Comparison of ENCODE assay signal across 16 cellular contexts in the genomic region with DNA sequence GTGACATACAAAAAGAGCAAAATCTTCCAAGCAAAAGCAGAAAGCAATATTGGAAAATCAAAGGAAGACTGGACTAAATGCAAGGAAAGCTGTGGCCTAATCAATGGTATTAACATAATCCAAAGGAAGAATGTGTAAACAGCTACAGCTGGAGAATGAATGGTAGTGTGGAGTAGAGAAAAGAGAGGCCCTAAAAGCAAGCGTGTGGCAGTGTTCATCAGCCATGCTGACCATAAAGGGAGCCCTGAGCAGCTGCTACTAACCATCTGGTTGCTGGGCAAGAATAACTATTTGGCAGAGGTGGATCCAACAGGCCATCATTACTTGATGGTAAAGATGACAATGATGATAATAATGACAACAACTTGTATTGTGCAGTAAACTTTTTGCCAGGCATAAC.
A peak's percentile ranks its signal among the peaks of the same experiment; 100 is the strongest.
DNase-seq lines count a peak whose midpoint lies in the region; ATAC-seq and TF ChIP-seq lines count a peak whose summit lies in the region.
"Had no signal": no experiment of that assay in that cellular context is flagged by ENCODE, and none has a peak within 500 bp of the region (broad histone marks: within the 10 kb centered on the region; RNA-seq: fewer than 3 reads in every experiment).

No MANE protein-coding gene starts in this region.

- H3K9me3 ChIP-seq in skeletal muscle satellite cell (replicated peaks; ENCODE audit: low read length): no peaks in the 10 kb centered on the region
- H3K9me3 ChIP-seq: upper lobe of left lung had no signal

- TF ChIP-seq CTCF in chondrocyte (IDR thresholded peaks at IDR 0.05): no peak

- H3K27ac Mint-ChIP-seq in chondrocyte (ENCODE audit: unreplicated experiment): peak overlapping the region; percentile 86
- no peak overlapping the region for H3K27ac Mint-ChIP-seq in natural killer cell treated with Interleukin-12 subunit alpha and Interleukin-12 subunit beta and Interleukin-15 and Interleukin-18, amount 100 ng/mL, for 72 hours
- H3K27ac Mint-ChIP-seq: CD4-positive, alpha-beta memory T cell; mesothelial cell of epicardium; stimulated activated naive B cell treated with anti-CD40 and anti-IgM and Interleukin-4, amounts not matched to agents 10 μg/mL and 1 μg/mL and 100 μg/mL, for 72 hours had no signal

- no peak overlapping the region for H3K4me3 Mint-ChIP-seq in chondrocyte (ENCODE audit: unreplicated experiment)
- no peak overlapping the region for H3K4me3 Mint-ChIP-seq in natural killer cell treated with Interleukin-12 subunit alpha and Interleukin-12 subunit beta and Interleukin-15 and Interleukin-18, amount 100 ng/mL, for 72 hours
- H3K4me3 Mint-ChIP-seq: CD4-positive, alpha-beta memory T cell; mesothelial cell of epicardium; stimulated activated naive B cell treated with anti-CD40 and anti-IgM and Interleukin-4, amounts not matched to agents 10 μg/mL and 1 μg/mL and 100 μg/mL, for 72 hours had no signal

- no peaks in the 10 kb centered on the region for H3K27me3 ChIP-seq in skeletal muscle satellite cell (ENCODE audit: control insufficient read depth, insufficient read depth, low read length)
- H3K27me3 ChIP-seq: upper lobe of left lung had no signal

- H3K27me3 Mint-ChIP-seq in chondrocyte (ENCODE audit: low read depth): no peaks in the 10 kb centered on the region
- H3K27me3 Mint-ChIP-seq in natural killer cell treated with Interleukin-12 subunit alpha and Interleukin-12 subunit beta and Interleukin-15 and Interleukin-18, amount 100 ng/mL, for 72 hours: no peaks in the 10 kb centered on the region
- H3K27me3 Mint-ChIP-seq: CD4-positive, alpha-beta memory T cell; stimulated activated naive B cell treated with anti-CD40 and anti-IgM and Interleukin-4, amounts not matched to agents 10 μg/mL and 1 μg/mL and 100 μg/mL, for 72 hours had no signal

- peaks cover 71% of the 10 kb centered on the region for H3K4me1 ChIP-seq in skeletal muscle satellite cell (ENCODE audit: control insufficient read depth, insufficient read depth, low read length)

- H3K36me3 ChIP-seq in skeletal muscle satellite cell (ENCODE audit: insufficient read depth, low read length): peaks cover 4% of the 10 kb centered on the region
- H3K36me3 ChIP-seq: upper lobe of left lung had no signal

- ATAC-seq in natural killer cell treated with Interleukin-12 subunit alpha and Interleukin-12 subunit beta and Interleukin-15 and Interleukin-18, amount 100 ng/mL, for 72 hours: no peak
- ATAC-seq in HG03457 (IDR thresholded peaks at IDR 0.05; ENCODE audit: unreplicated experiment): no peak
- ATAC-seq in GM19351 (IDR thresholded peaks at IDR 0.05; ENCODE audit: unreplicated experiment): no peak
- ATAC-seq: stimulated activated naive B cell treated with anti-CD40 and anti-IgM and Interleukin-4, amounts not matched to agents 10 μg/mL and 1 μg/mL and 100 μg/mL, for 72 hours had no signal

- peak overlapping the region; percentile 11 for H3K4me2 ChIP-seq in skeletal muscle satellite cell (ENCODE audit: low read length)

- no peak overlapping the region for H3K9ac ChIP-seq in skeletal muscle satellite cell (ENCODE audit: low read depth, low read length)

- H3K9me3 Mint-ChIP-seq in chondrocyte (ENCODE audit: low read depth): no peaks in the 10 kb centered on the region
- H3K9me3 Mint-ChIP-seq in natural killer cell treated with Interleukin-12 subunit alpha and Interleukin-12 subunit beta and Interleukin-15 and Interleukin-18, amount 100 ng/mL, for 72 hours: no peaks in the 10 kb centered on the region
- H3K9me3 Mint-ChIP-seq: CD4-positive, alpha-beta memory T cell; mesothelial cell of epicardium; stimulated activated naive B cell treated with anti-CD40 and anti-IgM and Interleukin-4, amounts not matched to agents 10 μg/mL and 1 μg/mL and 100 μg/mL, for 72 hours had no signal

- DNase-seq in NCI-H748 (lab: John Stamatoyannopoulos, UW; ENCODE audit: unreplicated experiment) (peak; percentile 13), NCI-H748 treated with DMSO at 0.1 percent for 48 hours (lab: John Stamatoyannopoulos, UW) (no peak), NCI-H446 treated with DMSO at 0.1 percent for 48 hours (lab: John Stamatoyannopoulos, UW) (peak; percentile 71), chondrocyte (ENCODE audit: low spot score) (no peak)
- no peak for DNase-seq in natural killer cell treated with Interleukin-12 subunit alpha and Interleukin-12 subunit beta and Interleukin-15 and Interleukin-18, amount 100 ng/mL, for 72 hours (ENCODE audit: low spot score)
- DNase-seq: activated effector memory CD4-positive, alpha-beta T cell treated with Interleukin-2 at 50 U/mL for 16 hours; CD4-positive, alpha-beta memory T cell; occipital lobe; OCI-M1; small intestine; stimulated activated naive B cell treated with anti-CD40 and anti-IgM and Interleukin-4, amounts not matched to agents 10 μg/mL and 1 μg/mL and 100 μg/mL, for 72 hours; upper lobe of left lung had no signal

- H3K4me1 Mint-ChIP-seq in chondrocyte (ENCODE audit: low read depth): peaks cover 70% of the 10 kb centered on the region
- no peaks in the 10 kb centered on the region for H3K4me1 Mint-ChIP-seq in natural killer cell treated with Interleukin-12 subunit alpha and Interleukin-12 subunit beta and Interleukin-15 and Interleukin-18, amount 100 ng/mL, for 72 hours (ENCODE audit: low read depth in 2 of 2)
- H3K4me1 Mint-ChIP-seq: CD4-positive, alpha-beta memory T cell; stimulated activated naive B cell treated with anti-CD40 and anti-IgM and Interleukin-4, amounts not matched to agents 10 μg/mL and 1 μg/mL and 100 μg/mL, for 72 hours had no signal

- H3K4me3 ChIP-seq in skeletal muscle satellite cell (ENCODE audit: low read length): no peak overlapping the region
- H3K4me3 ChIP-seq: upper lobe of left lung had no signal

- no peaks in the 10 kb centered on the region for H3K36me3 Mint-ChIP-seq in chondrocyte (ENCODE audit: low read depth)
- no peaks in the 10 kb centered on the region for H3K36me3 Mint-ChIP-seq in natural killer cell treated with Interleukin-12 subunit alpha and Interleukin-12 subunit beta and Interleukin-15 and Interleukin-18, amount 100 ng/mL, for 72 hours
- H3K36me3 Mint-ChIP-seq: CD4-positive, alpha-beta memory T cell; mesothelial cell of epicardium; stimulated activated naive B cell treated with anti-CD40 and anti-IgM and Interleukin-4, amounts not matched to agents 10 μg/mL and 1 μg/mL and 100 μg/mL, for 72 hours had no signal

Comparison
In these comparisons a context has a peak if more than half of its experiments do, and no peak if none do; other contexts are left out.
1. DNase-seq: peak in NCI-H748 (single experiment) and NCI-H446 treated with DMSO at 0.1 percent for 48 hours (single experiment); none in NCI-H748 treated with DMSO at 0.1 percent for 48 hours (single experiment), chondrocyte (single experiment) and natural killer cell treated with Interleukin-12 subunit alpha and Interleukin-12 subunit beta and Interleukin-15 and Interleukin-18, amount 100 ng/mL, for 72 hours (single experiment).